In the genomic region with DNA sequence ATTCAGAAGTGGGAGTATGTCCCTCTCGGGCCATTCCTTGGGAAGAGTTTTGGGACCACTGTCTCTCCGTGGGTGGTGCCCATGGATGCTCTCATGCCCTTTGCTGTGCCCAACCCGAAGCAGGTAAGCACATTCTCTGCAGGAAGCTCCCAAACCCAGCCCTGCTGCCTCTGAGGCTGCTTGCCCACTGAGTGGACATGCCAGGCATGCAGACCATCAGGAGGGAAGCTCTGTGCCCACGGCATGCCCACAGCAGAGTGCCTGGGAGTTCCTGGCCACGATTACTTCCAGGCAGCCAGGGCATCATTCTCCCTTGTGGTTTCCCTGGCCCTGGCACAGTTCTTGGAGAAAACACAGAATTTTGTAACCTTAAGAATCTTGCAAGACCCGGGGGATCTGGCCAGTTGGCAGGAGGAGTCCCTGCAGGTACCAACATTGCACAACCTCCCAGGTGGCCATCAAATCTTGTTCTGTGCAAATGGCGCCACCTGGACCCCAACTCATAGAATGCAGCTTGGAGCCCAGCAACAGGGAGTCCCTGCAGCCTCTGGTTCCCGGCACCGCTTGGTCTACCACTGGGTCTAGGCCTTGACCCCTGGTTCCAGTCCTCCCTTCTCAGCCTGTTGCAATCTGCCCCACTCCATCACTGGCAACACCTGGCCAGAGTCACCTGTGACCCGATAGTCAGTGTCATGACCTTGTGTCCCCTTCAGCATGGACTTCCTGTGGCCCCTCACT, we compare ENCODE assay signal across 8 cellular contexts. TPM values are rescaled to one million over a fixed set of nuclear protein-coding genes. Genes with fewer than 3 reads are reported as not detected.
DNase-seq lines count a peak whose midpoint lies in the region; ATAC-seq, FAIRE-seq and TF ChIP-seq lines count a peak whose summit lies in the region.

No MANE protein-coding gene starts in this region.

- H4K20me1 ChIP-seq in PC-3 (ENCODE audit: low read length), result no peaks in the 10 kb centered on the region

- H3K4me3 ChIP-seq in PC-3 (ENCODE audit: low read length) (no peak overlapping the region), foreskin fibroblast (ENCODE audit: low read depth in 1 of 2, low read length in 2 of 2) (no peak overlapping the region)

- H3K4me2 ChIP-seq in PC-3 (ENCODE audit: low read length), result no peak overlapping the region

- H3K9me2 ChIP-seq in PC-3 (replicated peaks; ENCODE audit: low read length), result no peaks in the 10 kb centered on the region

- ATAC-seq in HG03135 (IDR thresholded peaks at IDR 0.05; ENCODE audit: unreplicated experiment), result peak; percentile 73
- peak; percentile 70 for ATAC-seq in PC-3
- ATAC-seq in activated T-cell treated with anti-CD3 and anti-CD28 coated beads, Interleukin-2, amount 50 U/mL, for 72 hours (replicated peaks in 1 of 2), result peak; percentile 73 to 83

- no peak overlapping the region for H3K4me3 Mint-ChIP-seq in activated T-cell treated with anti-CD3 and anti-CD28 coated beads, Interleukin-2, amount 50 U/mL, for 72 hours

- peaks cover 17% of the 10 kb centered on the region for H3K36me3 ChIP-seq in PC-3 (ENCODE audit: low read depth, low read length)

- BruUV-seq in PC-3 (replicated peaks; lab: Mats Ljungman, UMichigan), result no TSS peak

- intact Hi-C loops in PC-3 (cut with micrococcal nuclease) (loop anchor here (5.0 to 10.0 kb wide), 4 partner anchors 66 to 278 kb away; partner anchors contain the start of gene MTHFS), posterior cingulate gyrus (cut with DNase I) (loop anchor here (10.0 kb wide), 1 partner anchor 318 kb away; no protein-coding TSS in a partner anchor)

- no peak overlapping the region for H3K27ac Mint-ChIP-seq in activated T-cell treated with anti-CD3 and anti-CD28 coated beads, Interleukin-2, amount 50 U/mL, for 72 hours

- H3K79me2 ChIP-seq in PC-3 (ENCODE audit: low read length), result no peaks in the 10 kb centered on the region

- no peaks in the 10 kb centered on the region for H3K27me3 Mint-ChIP-seq in activated T-cell treated with anti-CD3 and anti-CD28 coated beads, Interleukin-2, amount 50 U/mL, for 72 hours (ENCODE audit: low read depth)

- no peaks in the 10 kb centered on the region for H3K9me3 Mint-ChIP-seq in activated T-cell treated with anti-CD3 and anti-CD28 coated beads, Interleukin-2, amount 50 U/mL, for 72 hours

- FAIRE-seq in urothelium cell line (lab: Jason Lieb, UNC), result no peak

- H3K27me3 ChIP-seq in PC-3 (ENCODE audit: low read length), result no peaks in the 10 kb centered on the region

- no peak overlapping the region for H3K27ac ChIP-seq in PC-3 (ENCODE audit: low read length)

- H3F3A ChIP-seq in PC-3 (ENCODE audit: low read length, unreplicated experiment), result peaks cover 4% of the 10 kb centered on the region

- peak; percentile 75 for TF ChIP-seq CTCF in PC-3 (conservative IDR thresholded peaks at IDR 0.05; ENCODE audit: low read depth, low read length)
- TF ChIP-seq CTCF in foreskin fibroblast (IDR thresholded peaks at IDR 0.05; ENCODE audit: low read depth, low read length), result peak; percentile 66

- H2AFZ ChIP-seq in PC-3 (ENCODE audit: low read length), result no peak overlapping the region

- H3K9ac ChIP-seq in PC-3 (ENCODE audit: low read length), result no peak overlapping the region

- CTCF ChIA-PET in PC-3 (lab: Charles Lee), result no interaction called here

- H3K9me3 ChIP-seq in PC-3 (ENCODE audit: low read length), result no peaks in the 10 kb centered on the region

- H3K4me1 ChIP-seq in PC-3 (ENCODE audit: insufficient read depth, low read length), result peaks cover 25% of the 10 kb centered on the region

- POLR2A ChIA-PET in PC-3 (lab: Charles Lee; ENCODE audit: unreplicated experiment), result no interaction called here

- no peaks in the 10 kb centered on the region for H3K4me1 Mint-ChIP-seq in activated T-cell treated with anti-CD3 and anti-CD28 coated beads, Interleukin-2, amount 50 U/mL, for 72 hours (ENCODE audit: low read depth)

- H3K36me3 Mint-ChIP-seq in activated T-cell treated with anti-CD3 and anti-CD28 coated beads, Interleukin-2, amount 50 U/mL, for 72 hours (ENCODE audit: insufficient read depth in 2 of 2), result peaks cover 0 to 16% of the 10 kb centered on the region in 2 donors

- peak; percentile 18 to 51 for DNase-seq in NCI-H524 (lab: John Stamatoyannopoulos, UW)
- DNase-seq in NCI-H524 treated with DMSO at 0.1 percent for 48 hours (lab: John Stamatoyannopoulos, UW), result no peak
- DNase-seq in PC-3, result peak; percentile 74
- peak; percentile 68 to 77 for DNase-seq in activated T-cell treated with anti-CD3 and anti-CD28 coated beads, Interleukin-2, amount 50 U/mL, for 72 hours
- DNase-seq in foreskin fibroblast, result peak in 1 of 2 donors; percentile 69
- DNase-seq in posterior cingulate gyrus, result peak; percentile 18 to 92 (median 59)
- DNase-seq in urothelium cell line (ENCODE audit: low spot score), result peak; percentile 63

RNA-seq across cellular contexts. Expression of gene FAH, which starts 20.4 kb away (rescaled TPM):
- total RNA-seq in PC-3 (2014; rRNA removed), result 55.4 and 59.4 TPM in 2 replicates
- total RNA-seq in activated T-cell treated with anti-CD3 and anti-CD28 coated beads, Interleukin-2, amount 50 U/mL, for 72 hours, result 10 to 100 TPM; 66.3 to 74.3 TPM
